1 cellular context compared by ENCODE assay signal in the genomic region with DNA sequence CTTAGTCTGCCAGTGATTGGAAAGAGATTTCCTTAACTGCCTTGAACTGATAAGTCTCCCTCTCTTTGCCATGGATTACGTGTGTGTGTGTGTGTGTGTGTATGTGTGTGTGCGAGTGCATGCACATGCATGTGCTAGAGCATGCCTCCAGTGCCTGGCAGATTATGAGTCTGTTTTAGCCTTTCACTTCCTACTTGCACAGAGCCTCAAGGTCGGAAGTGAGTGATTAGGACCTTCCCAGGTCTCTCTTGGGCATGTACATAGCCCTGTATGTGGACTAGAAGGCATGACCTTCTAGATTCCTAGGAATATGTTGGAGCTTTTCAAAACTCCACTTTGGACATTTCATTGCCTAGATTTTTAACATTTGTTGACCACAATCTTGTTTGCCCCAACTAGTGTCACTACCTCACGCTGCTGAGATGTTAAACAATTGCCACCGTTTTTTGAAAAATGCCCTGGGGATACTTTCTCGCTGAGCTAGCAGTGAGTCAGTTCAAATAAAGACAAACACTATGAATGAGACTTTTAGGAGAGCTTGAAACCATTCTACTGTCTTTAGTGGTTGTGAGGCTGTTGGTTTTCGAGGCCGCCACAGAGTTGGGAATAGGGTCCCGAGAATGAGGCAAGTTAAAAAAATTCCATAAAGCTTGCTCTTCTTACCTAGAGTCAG.
A peak's percentile ranks its signal among the peaks of the same experiment; 100 is the strongest.
TF ChIP-seq lines count a peak whose summit lies in the region.

No MANE protein-coding gene starts in this region.

TF ChIP-seq in GM12878, 131 proteins besides CTCF, POLR2A, EP300 and RAD21:
- TF ChIP-seq, protein P1, sequence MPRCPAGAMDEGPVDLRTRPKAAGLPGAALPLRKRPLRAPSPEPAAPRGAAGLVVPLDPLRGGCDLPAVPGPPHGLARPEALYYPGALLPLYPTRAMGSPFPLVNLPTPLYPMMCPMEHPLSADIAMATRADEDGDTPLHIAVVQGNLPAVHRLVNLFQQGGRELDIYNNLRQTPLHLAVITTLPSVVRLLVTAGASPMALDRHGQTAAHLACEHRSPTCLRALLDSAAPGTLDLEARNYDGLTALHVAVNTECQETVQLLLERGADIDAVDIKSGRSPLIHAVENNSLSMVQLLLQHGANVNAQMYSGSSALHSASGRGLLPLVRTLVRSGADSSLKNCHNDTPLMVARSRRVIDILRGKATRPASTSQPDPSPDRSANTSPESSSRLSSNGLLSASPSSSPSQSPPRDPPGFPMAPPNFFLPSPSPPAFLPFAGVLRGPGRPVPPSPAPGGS (IDR thresholded peaks at IDR 0.05; ENCODE audit: borderline replicate concordance, insufficient read depth, low read depth, low read length, poor library complexity, severe bottlenecking), result peak; percentile 37
- TF ChIP-seq MEF2A (IDR thresholded peaks at IDR 0.05; ENCODE audit: insufficient read depth, low read depth, low read length), result no peak
